In the genomic region with DNA sequence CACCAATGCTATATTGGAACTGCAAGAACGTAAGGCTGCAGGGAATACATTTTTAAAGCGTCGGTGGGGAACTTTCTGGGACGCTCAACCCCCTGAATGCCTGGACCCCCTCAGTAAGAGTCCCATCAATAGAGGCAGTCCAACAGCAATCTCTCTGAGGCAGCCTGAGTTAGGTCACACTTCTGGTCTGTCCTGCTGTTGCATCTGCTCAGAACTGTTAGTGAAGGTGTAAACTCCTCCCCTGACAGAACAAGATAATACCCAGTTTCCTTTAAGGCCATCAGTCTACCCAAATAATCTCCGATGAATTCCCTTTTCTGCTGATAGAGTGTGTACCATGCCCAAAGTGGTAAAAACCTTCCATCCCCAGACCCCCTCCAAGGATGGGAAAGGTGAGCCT, we compare ENCODE assay signal across 9 cellular contexts. TPM values are rescaled to one million over a fixed set of nuclear protein-coding genes. Genes with fewer than 3 reads are reported as not detected.
A peak's percentile ranks its signal among the peaks of the same experiment; 100 is the strongest.
DNase-seq lines count a peak whose midpoint lies in the region; ATAC-seq and TF ChIP-seq lines count a peak whose summit lies in the region.
"Had no signal": no experiment of that assay in that cellular context is flagged by ENCODE, and none has a peak within 500 bp of the region (broad histone marks: within the 10 kb centered on the region; RNA-seq: fewer than 3 reads in every experiment).

No MANE protein-coding gene starts in this region.

- peak overlapping the region; percentile 98 for H3K4me3 ChIP-seq in HAP-1
- H3K4me3 ChIP-seq in SK-N-SH (ENCODE audit: low read depth in 2 of 2, low read length in 1 of 2), result peak overlapping the region; percentile 89 to 98
- peak overlapping the region; percentile 96 for H3K4me3 ChIP-seq in fibroblast of mammary gland (ENCODE audit: control insufficient read depth, low read depth, low read length)
- peak overlapping the region; percentile 73 to 97 (median 88) for H3K4me3 ChIP-seq in gastrocnemius medialis

- TF ChIP-seq RAD21 in SK-N-SH (IDR thresholded peaks at IDR 0.05; ENCODE audit: low read length), result no peak

- peaks cover 13% of the 10 kb centered on the region; the same call in 1 of the 2 replicates for H3K36me3 ChIP-seq in HAP-1 (replicated peaks)
- H3K36me3 ChIP-seq in SK-N-SH (replicated peaks in 1 of 2; ENCODE audit: control insufficient read depth in 1 of 2, insufficient read depth in 2 of 2, low read length in 1 of 2), result no peaks in the 10 kb centered on the region
- no peaks in the 10 kb centered on the region for H3K36me3 ChIP-seq in gastrocnemius medialis
- H3K36me3 ChIP-seq: colonic mucosa had no signal

- H3F3A ChIP-seq in SK-N-SH (replicated peaks; ENCODE audit: insufficient read depth), result peaks cover 4% of the 10 kb centered on the region

- peak overlapping the region; percentile 79; the same call in 1 of the 2 replicates for H3K9ac ChIP-seq in SK-N-SH

- H3K4me2 ChIP-seq in SK-N-SH, result peak overlapping the region; percentile 90

- H3K27ac ChIP-seq in SK-N-SH (ENCODE audit: low read depth in 2 of 2, low read length in 1 of 2), result peak overlapping the region; percentile 80 to 94; a peak in 2 of 4 replicates
- peak overlapping the region; percentile 86 to 90 (median 90) for H3K27ac ChIP-seq in gastrocnemius medialis

- H2AFZ ChIP-seq in SK-N-SH (ENCODE audit: low read depth), result peak overlapping the region; percentile 95

- no peak for TF ChIP-seq POLR2A in gastrocnemius medialis (IDR thresholded peaks at IDR 0.05)

- no peaks in the 10 kb centered on the region for H4K20me1 ChIP-seq in SK-N-SH (ENCODE audit: insufficient read depth)

- in situ Hi-C loops in HAP-1 (cut with MboI; ENCODE audit: low sequenced_read_pairs), result no loop called here
- in situ Hi-C loops in gastrocnemius medialis (cut with MboI; ENCODE audit: low sequenced_read_pairs in 4 of 4), result loop anchor here in 2 of 4 donors (25.0 kb wide), 2 partner anchors 673 to 1623 kb away; a partner anchor contains a TSS

- H3K4me1 ChIP-seq in HAP-1 (peaks cover 33% of the 10 kb centered on the region), SK-N-SH (ENCODE audit: control insufficient read depth in 1 of 2, insufficient read depth in 2 of 2, low read depth in 1 of 2, low read length in 1 of 2) (peaks cover 0 to 9% of the 10 kb centered on the region in 2 experiments; a peak in 1 of 4 replicates), gastrocnemius medialis (peaks cover 15 to 17% of the 10 kb centered on the region in 2 donors)
- H3K4me1 ChIP-seq: colonic mucosa had no signal

- ATAC-seq in gastrocnemius medialis (no peak), HG02840 (IDR thresholded peaks at IDR 0.05; ENCODE audit: low FRiP score, unreplicated experiment) (no peak)
- ATAC-seq in activated CD4-positive, CD25-positive, alpha-beta regulatory T cell treated with anti-CD3 and anti-CD28 coated beads, Interleukin-2, amount 50 U/mL, for 24 hours, result no peak

- DNase-seq in HAP-1 (ENCODE audit: low spot score in 2 of 2) (no peak), SK-N-SH (no peak), fibroblast of mammary gland (ENCODE audit: low read depth) (no peak), gastrocnemius medialis (no peak), NCI-H510A (lab: John Stamatoyannopoulos, UW) (no peak), medulla oblongata (ENCODE audit: extremely low spot score) (no peak)
- DNase-seq: colonic mucosa had no signal

- H3K27me3 ChIP-seq in HAP-1 (ENCODE audit: low read depth) (no peaks in the 10 kb centered on the region), SK-N-SH (ENCODE audit: insufficient read depth) (no peaks in the 10 kb centered on the region), gastrocnemius medialis (no peaks in the 10 kb centered on the region)
- H3K27me3 ChIP-seq: colonic mucosa had no signal

- H3K9me3 ChIP-seq in HAP-1 (no peaks in the 10 kb centered on the region), SK-N-SH (peaks cover 10% of the 10 kb centered on the region; the same call in 1 of the 2 replicates), gastrocnemius medialis (no peaks in the 10 kb centered on the region)
- H3K9me3 ChIP-seq: colonic mucosa had no signal

- 21% methylated on average over 5 of the region's 5 CpGs for WGBS in SK-N-SH (ENCODE audit: low lambda C conversion rate)

- intact Hi-C loops in gastrocnemius medialis (cut with DNase I; ENCODE audit: low total_unique reads), result loop anchor here (5.0 to 10.0 kb wide), 4 partner anchors 68 to 1810 kb away; a partner anchor contains a TSS

- CTCF ChIA-PET in SK-N-SH (lab: Yijun Ruan, JAX), result interaction anchor here (2.3 kb wide), 1 partner anchor 19 kb away, joined by 13 read pairs; no protein-coding TSS in a partner anchor

- POLR2A ChIA-PET in SK-N-SH (lab: Yijun Ruan, JAX), result no interaction called here

- TF ChIP-seq CTCF in SK-N-SH (IDR thresholded peaks at IDR 0.05), result no peak
- TF ChIP-seq CTCF in fibroblast of mammary gland (conservative IDR thresholded peaks at IDR 0.05; ENCODE audit: control insufficient read depth, insufficient read depth, low read depth, low read length), result no peak
- TF ChIP-seq CTCF in gastrocnemius medialis (IDR thresholded peaks at IDR 0.05 in 4 of 5, conservative IDR thresholded peaks at IDR 0.05 in 1 of 5), result no peak

- TF ChIP-seq EP300 in SK-N-SH (IDR thresholded peaks at IDR 0.05; ENCODE audit: borderline replicate concordance in 1 of 2, low read depth in 1 of 2, low read length in 1 of 2), result no peak

- no peaks in the 10 kb centered on the region for H3K9me2 ChIP-seq in SK-N-SH

- H3K79me2 ChIP-seq in SK-N-SH (ENCODE audit: insufficient read depth), result peaks cover 38% of the 10 kb centered on the region

TF ChIP-seq in SK-N-SH, 30 proteins besides CTCF, POLR2A, EP300 and RAD21:
- TF ChIP-seq, protein P1, sequence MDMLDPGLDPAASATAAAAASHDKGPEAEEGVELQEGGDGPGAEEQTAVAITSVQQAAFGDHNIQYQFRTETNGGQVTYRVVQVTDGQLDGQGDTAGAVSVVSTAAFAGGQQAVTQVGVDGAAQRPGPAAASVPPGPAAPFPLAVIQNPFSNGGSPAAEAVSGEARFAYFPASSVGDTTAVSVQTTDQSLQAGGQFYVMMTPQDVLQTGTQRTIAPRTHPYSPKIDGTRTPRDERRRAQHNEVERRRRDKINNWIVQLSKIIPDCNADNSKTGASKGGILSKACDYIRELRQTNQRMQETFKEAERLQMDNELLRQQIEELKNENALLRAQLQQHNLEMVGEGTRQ (IDR thresholded peaks at IDR 0.05; ENCODE audit: borderline replicate concordance, low read depth, low read length), result no peak
- TF ChIP-seq, protein P2, sequence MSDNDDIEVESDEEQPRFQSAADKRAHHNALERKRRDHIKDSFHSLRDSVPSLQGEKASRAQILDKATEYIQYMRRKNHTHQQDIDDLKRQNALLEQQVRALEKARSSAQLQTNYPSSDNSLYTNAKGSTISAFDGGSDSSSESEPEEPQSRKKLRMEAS (IDR thresholded peaks at IDR 0.05; ENCODE audit: low read depth), result no peak
- TF ChIP-seq GATA2 (CRISPR knock-in tag; IDR thresholded peaks at IDR 0.05), result no peak
- TF ChIP-seq TEAD4 (IDR thresholded peaks at IDR 0.05; ENCODE audit: borderline replicate concordance, insufficient read depth), result no peak
- TF ChIP-seq, protein P3, sequence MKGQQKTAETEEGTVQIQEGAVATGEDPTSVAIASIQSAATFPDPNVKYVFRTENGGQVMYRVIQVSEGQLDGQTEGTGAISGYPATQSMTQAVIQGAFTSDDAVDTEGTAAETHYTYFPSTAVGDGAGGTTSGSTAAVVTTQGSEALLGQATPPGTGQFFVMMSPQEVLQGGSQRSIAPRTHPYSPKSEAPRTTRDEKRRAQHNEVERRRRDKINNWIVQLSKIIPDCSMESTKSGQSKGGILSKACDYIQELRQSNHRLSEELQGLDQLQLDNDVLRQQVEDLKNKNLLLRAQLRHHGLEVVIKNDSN (IDR thresholded peaks at IDR 0.05; ENCODE audit: borderline replicate concordance, low read depth), result no peak
- TF ChIP-seq YY1 (IDR thresholded peaks at IDR 0.05; ENCODE audit: low read depth), result no peak
- TF ChIP-seq RFX5 (IDR thresholded peaks at IDR 0.05; ENCODE audit: low read length), result no peak
- TF ChIP-seq TAF1 (IDR thresholded peaks at IDR 0.05; ENCODE audit: borderline replicate concordance, low read depth, low read length), result no peak
- TF ChIP-seq FOSL2 (IDR thresholded peaks at IDR 0.05; ENCODE audit: borderline replicate concordance, low read depth), result no peak
TF ChIP-seq in SK-N-SH: peak in this region for 0.

RNA-seq across cellular contexts. Expression of a gene that starts 1.1 kb away (rescaled TPM):
- 3.3 and 4.0 TPM in 2 replicates for polyA plus RNA-seq in SK-N-SH (2012; rRNA removed)
- polyA plus RNA-seq in SK-N-SH (2012; cell fraction: cytosol; rRNA removed), result 5.5 and 7.1 TPM in 2 replicates
- polyA plus RNA-seq in SK-N-SH (2012; cell fraction: nucleus; rRNA removed), result 2.9 and 5.2 TPM in 2 replicates
- 10 to 100 TPM in 1 of 4 donors, 1 to 10 TPM in 3; 4.9 to 11.3 (median 8.2) TPM for total RNA-seq in gastrocnemius medialis
